In genomic region chr11:35142481-35143207, GRCh38 we compare ENCODE assay signal across 8 cellular contexts. TPM values are rescaled to one million over a fixed set of nuclear protein-coding genes. Genes with fewer than 3 reads are reported as not detected.
DNase-seq lines count a peak whose midpoint lies in the region; ATAC-seq and TF ChIP-seq lines count a peak whose summit lies in the region.

No MANE protein-coding gene starts in this region.

- TF ChIP-seq CTCF in fibroblast of the aortic adventitia (IDR thresholded peaks at IDR 0.05; ENCODE audit: insufficient read depth, low read length) = no peak
- no peak for TF ChIP-seq CTCF in tibial artery (IDR thresholded peaks at IDR 0.05)

- H3K9me3 ChIP-seq in tibial artery = no peaks in the 10 kb centered on the region

- no peaks in the 10 kb centered on the region for H3K27me3 ChIP-seq in tibial artery

- intact Hi-C loops in tibial artery (cut with DNase I; ENCODE audit: low total_unique reads) = loop anchor here (5.0 kb wide), 1 partner anchor 225 kb away; the partner anchor contains the start of genes APIP and PDHX

- H3K4me3 ChIP-seq in fibroblast of the aortic adventitia (ENCODE audit: low read depth, low read length) = peak overlapping the region; percentile 56
- no peak overlapping the region for H3K4me3 ChIP-seq in tibial artery

- ATAC-seq in GM18870 (IDR thresholded peaks at IDR 0.05; ENCODE audit: unreplicated experiment) (no peak), GM21367 (IDR thresholded peaks at IDR 0.05; ENCODE audit: unreplicated experiment) (no peak), HG03442 (IDR thresholded peaks at IDR 0.05; ENCODE audit: unreplicated experiment) (no peak)

- peak; percentile 68 for DNase-seq in activated CD8-positive, alpha-beta memory T cell treated with anti-CD3 and anti-CD28 coated beads, Interleukin-2, amount 50 U/mL, for 4 hours
- no peak for DNase-seq in activated CD8-positive, alpha-beta memory T cell treated with anti-CD3 and anti-CD28 coated beads for 24 hours
- DNase-seq in activated CD4-positive, alpha-beta T cell treated with anti-CD3 and anti-CD28 coated beads for 48 hours = peak; percentile 54
- DNase-seq in fibroblast of the aortic adventitia (ENCODE audit: low read depth) (peak; percentile 68), tibial artery (no peak)

- H3K27ac ChIP-seq in tibial artery = peak overlapping the region; percentile 5 to 88

- no peaks in the 10 kb centered on the region for H3K36me3 ChIP-seq in tibial artery

- peaks cover 0 to 83% (median 64%) of the 10 kb centered on the region in 4 donors for H3K4me1 ChIP-seq in tibial artery

RNA-seq across cellular contexts. Expression of gene CD44, which starts 3.7 kb away (rescaled TPM):
- 242 and 458 TPM in 2 replicates for total RNA-seq in fibroblast of the aortic adventitia (ENCODE audit: low replicate concordance)

Comparison
In these comparisons a context has a peak if more than half of its experiments do, and no peak if none do; other contexts are left out.
1. DNase-seq: peak in activated CD8-positive, alpha-beta memory T cell treated with anti-CD3 and anti-CD28 coated beads, Interleukin-2, amount 50 U/mL, for 4 hours (single experiment), activated CD4-positive, alpha-beta T cell treated with anti-CD3 and anti-CD28 coated beads for 48 hours (single experiment) and fibroblast of the aortic adventitia (single experiment); none in activated CD8-positive, alpha-beta memory T cell treated with anti-CD3 and anti-CD28 coated beads for 24 hours (single experiment) and tibial artery (0 of 2).